8 cellular contexts compared by ENCODE assay signal in genomic region chr3:37967252-37967881, GRCh38. TPM values are rescaled to one million over a fixed set of nuclear protein-coding genes. Genes with fewer than 3 reads are reported as not detected.
DNase-seq lines count a peak whose midpoint lies in the region; TF ChIP-seq lines count a peak whose summit lies in the region.

No MANE protein-coding gene starts in this region.

- H3K27me3 ChIP-seq in neural progenitor cell: no peaks in the 10 kb centered on the region
- no peaks in the 10 kb centered on the region for H3K27me3 ChIP-seq in thyroid gland

- H3K4me3 ChIP-seq in fibroblast of mammary gland (ENCODE audit: control insufficient read depth, low read depth, low read length) (no peak overlapping the region), neural progenitor cell (no peak overlapping the region), thyroid gland (replicated peaks in 1 of 3) (no peak overlapping the region)

- no peak overlapping the region for H3K9ac ChIP-seq in neural progenitor cell

- H3K27ac ChIP-seq in neural progenitor cell: no peak overlapping the region
- peak overlapping the region in 1 of 3 donors; percentile 2 for H3K27ac ChIP-seq in thyroid gland

- TF ChIP-seq CTCF in HFFc6 (IDR thresholded peaks at IDR 0.05): peak; percentile 90
- TF ChIP-seq CTCF in fibroblast of mammary gland (conservative IDR thresholded peaks at IDR 0.05; ENCODE audit: control insufficient read depth, insufficient read depth, low read depth, low read length): peak; percentile 94
- peak; percentile 84 for TF ChIP-seq CTCF in neural progenitor cell (IDR thresholded peaks at IDR 0.05)
- TF ChIP-seq CTCF in thyroid gland (IDR thresholded peaks at IDR 0.05): peak in 5 of 6 experiments; percentile 47 to 81 (median 69)

- H3K4me3 Mint-ChIP-seq in HFFc6: no peak overlapping the region
- H3K4me3 Mint-ChIP-seq in neural progenitor cell: no peak overlapping the region

- no peak overlapping the region for H3K4me2 ChIP-seq in neural progenitor cell

- intact Hi-C loops in thyroid gland (cut with DNase I): loop anchor here (2.0 kb wide), 1 partner anchor 115 kb away; no protein-coding TSS in a partner anchor

- H3K4me1 Mint-ChIP-seq in HFFc6 (ENCODE audit: low read depth): peaks cover 14% of the 10 kb centered on the region
- peaks cover 10% of the 10 kb centered on the region for H3K4me1 Mint-ChIP-seq in neural progenitor cell

- H3K4me1 ChIP-seq in neural progenitor cell: peaks cover 10% of the 10 kb centered on the region
- peaks cover 0 to 7% of the 10 kb centered on the region in 2 donors for H3K4me1 ChIP-seq in thyroid gland

- WGBS in thyroid gland, 2 donors: 60 to 63% methylated on average over 6 to 7 of the region's 7 CpGs

- no peaks in the 10 kb centered on the region for H3F3A ChIP-seq in neural progenitor cell (ENCODE audit: low read depth)

- H4K20me1 ChIP-seq in neural progenitor cell (ENCODE audit: low read depth): peaks cover 7% of the 10 kb centered on the region

- H3K27me3 Mint-ChIP-seq in HFFc6 (ENCODE audit: insufficient read depth) (0 out of 2 replicates have a peak, but pooled peaks cover 3% of the 10 kb centered on the region), neural progenitor cell (ENCODE audit: insufficient read depth, low read depth) (no peaks in the 10 kb centered on the region)

- H3K9me3 ChIP-seq in neural progenitor cell (ENCODE audit: low read depth) (no peaks in the 10 kb centered on the region), thyroid gland (no peaks in the 10 kb centered on the region)

- DNase-seq in NCI-H1436 (lab: John Stamatoyannopoulos, UW) (peak; percentile 10), NCI-H1436 treated with DMSO at 0.1 percent for 48 hours (lab: John Stamatoyannopoulos, UW) (no peak), HFFc6 (peak; percentile 48), NOMO-1 treated with DMSO at 0.1 percent for 48 hours (lab: John Stamatoyannopoulos, UW; ENCODE audit: unreplicated experiment) (peak; percentile 56), activated T-cell treated with anti-CD3 and anti-CD28 coated beads for 4 hours (peak; percentile 36), fibroblast of mammary gland (ENCODE audit: low read depth) (peak; percentile 63), neural progenitor cell (ENCODE audit: low spot score) (peak; percentile 78), thyroid gland (peak; percentile 64 to 68)

- no peak overlapping the region for H2AFZ ChIP-seq in neural progenitor cell (replicated peaks)

- H3K79me2 ChIP-seq in neural progenitor cell (ENCODE audit: low read depth): no peaks in the 10 kb centered on the region

- no peak overlapping the region for H3K27ac Mint-ChIP-seq in HFFc6
- no peak overlapping the region for H3K27ac Mint-ChIP-seq in neural progenitor cell

- no peaks in the 10 kb centered on the region for H3K9me3 Mint-ChIP-seq in HFFc6
- no peaks in the 10 kb centered on the region for H3K9me3 Mint-ChIP-seq in neural progenitor cell

- H3K36me3 ChIP-seq in neural progenitor cell: peaks cover 5% of the 10 kb centered on the region
- H3K36me3 ChIP-seq in thyroid gland: no peaks in the 10 kb centered on the region

- no peak for TF ChIP-seq POLR2A in thyroid gland (IDR thresholded peaks at IDR 0.05)

- H3K36me3 Mint-ChIP-seq in HFFc6 (ENCODE audit: low read depth): peaks cover 4% of the 10 kb centered on the region; the same call in 1 of the 2 replicates
- peaks cover 14% of the 10 kb centered on the region for H3K36me3 Mint-ChIP-seq in neural progenitor cell

RNA-seq across cellular contexts. Expression of gene VILL, which starts 23.2 kb away (rescaled TPM):
- 1 to 10 TPM; 3.5 to 4.6 (median 3.7) TPM for total RNA-seq in HFFc6 (2021; fragmentation: NEBNext Ultra II Directional; extraction: Animal tissue kit (Norgen Biotek cat#: 25700))
- total RNA-seq in neural progenitor cell (ENCODE audit: low replicate concordance): 4.9 and 5.6 TPM in 2 replicates
- total RNA-seq in thyroid gland: 10 to 100 TPM in 2 of 4 donors, 1 to 10 TPM in 2; 5.5 to 13.0 (median 9.5) TPM
